Comparison of ENCODE assay signal across 8 cellular contexts in the genomic region with DNA sequence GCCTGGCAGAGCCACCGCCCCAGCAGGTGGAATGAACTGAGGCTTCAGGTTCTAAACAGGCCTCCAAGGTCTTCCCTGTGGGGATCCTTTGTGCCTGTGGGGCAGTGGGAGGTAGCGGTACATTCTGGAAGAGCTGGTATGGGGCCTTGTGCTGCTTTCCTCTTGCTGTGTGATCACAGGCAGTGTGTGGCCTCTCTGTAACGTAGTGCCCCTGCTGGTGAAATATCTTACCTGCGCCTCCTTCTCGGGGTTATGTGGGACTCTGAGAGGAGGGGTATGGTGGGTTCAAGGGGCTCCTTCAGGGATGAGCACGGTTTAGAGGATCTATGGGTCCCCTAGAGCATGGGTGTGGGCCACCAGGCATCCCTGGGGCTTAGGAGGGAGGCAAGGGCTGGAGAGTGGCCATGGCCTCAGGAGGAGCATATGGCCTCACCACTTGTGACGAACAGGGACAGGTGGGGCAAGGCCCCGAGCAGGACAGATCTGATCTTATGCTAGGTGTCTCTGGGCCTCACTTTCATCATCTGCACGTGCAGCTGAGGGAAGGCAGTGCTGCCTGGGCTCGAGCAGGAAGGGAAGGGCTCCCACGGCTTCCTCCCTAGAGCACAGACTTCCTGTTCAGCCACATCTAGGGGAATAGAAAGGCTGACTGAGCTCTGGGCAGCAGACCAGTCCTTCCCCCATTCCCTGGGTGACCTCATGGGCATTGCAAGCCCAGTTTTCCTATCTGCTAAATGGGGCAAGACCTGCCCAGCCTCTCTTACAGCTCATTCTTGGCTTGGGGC. TPM values are rescaled to one million over a fixed set of nuclear protein-coding genes. Genes with fewer than 3 reads are reported as not detected.
A peak's percentile ranks its signal among the peaks of the same experiment; 100 is the strongest.
DNase-seq lines count a peak whose midpoint lies in the region; ATAC-seq, FAIRE-seq and TF ChIP-seq lines count a peak whose summit lies in the region.

No MANE protein-coding gene starts in this region.

- intact Hi-C loops in MCF 10A (cut with micrococcal nuclease): no loop called here
- intact Hi-C loops in kidney (cut with DNase I): no loop called here

- no peaks in the 10 kb centered on the region for H3K27me3 ChIP-seq in HAP-1 (ENCODE audit: low read depth)

- H3K36me3 Mint-ChIP-seq in T-helper 2 cell treated with Interferon-gamma antibody and Interleukin-4, amounts not matched to agents 5 μg/mL and 100 μg/mL, for 36 hours (ENCODE audit: low read depth): no peaks in the 10 kb centered on the region
- H3K36me3 Mint-ChIP-seq in MCF 10A (ENCODE audit: insufficient read depth, unreplicated experiment): no peaks in the 10 kb centered on the region
- H3K36me3 Mint-ChIP-seq in stimulated activated effector memory CD8-positive, alpha-beta T cell treated with anti-CD3 and anti-CD28 coated beads, Interleukin-12 subunit alpha, Interleukin-12 subunit beta, amount 100 ng/mL, for 72 hours: no peaks in the 10 kb centered on the region

- FAIRE-seq in kidney (lab: Jason Lieb, UNC): no peak

- peak overlapping the region; percentile 53 for H3K4me3 Mint-ChIP-seq in T-helper 2 cell treated with Interferon-gamma antibody and Interleukin-4, amounts not matched to agents 5 μg/mL and 100 μg/mL, for 36 hours
- H3K4me3 Mint-ChIP-seq in MCF 10A (ENCODE audit: unreplicated experiment): no peak overlapping the region
- H3K4me3 Mint-ChIP-seq in stimulated activated effector memory CD8-positive, alpha-beta T cell treated with anti-CD3 and anti-CD28 coated beads, Interleukin-12 subunit alpha, Interleukin-12 subunit beta, amount 100 ng/mL, for 72 hours: peak overlapping the region; percentile 75

- TF ChIP-seq CTCF in MCF 10A (IDR thresholded peaks at IDR 0.05; ENCODE audit: unreplicated experiment): peak; percentile 23
- TF ChIP-seq CTCF in kidney (IDR thresholded peaks at IDR 0.05; ENCODE audit: borderline replicate concordance, extremely low read depth, insufficient read depth): peak; percentile 11

- H3K4me1 ChIP-seq in HAP-1 (peaks cover 12% of the 10 kb centered on the region; the same call in 1 of the 2 replicates), kidney (ENCODE audit: control insufficient read depth in 1 of 2, insufficient read depth in 1 of 2, low read depth in 1 of 2, low read length in 2 of 2) (peaks cover 9 to 55% of the 10 kb centered on the region in 2 donors)

- H3K4me3 ChIP-seq in HAP-1 (no peak overlapping the region), kidney (ENCODE audit: low read length in 2 of 2) (no peak overlapping the region)

- in situ Hi-C loops in HAP-1 (cut with MboI; ENCODE audit: low sequenced_read_pairs): loop anchor here (5.0 kb wide), 1 partner anchor 202 kb away; no protein-coding TSS in a partner anchor

- peak overlapping the region; percentile 78 for H3K27ac Mint-ChIP-seq in T-helper 2 cell treated with Interferon-gamma antibody and Interleukin-4, amounts not matched to agents 5 μg/mL and 100 μg/mL, for 36 hours
- no peak overlapping the region for H3K27ac Mint-ChIP-seq in MCF 10A (ENCODE audit: low read depth, unreplicated experiment)
- peak overlapping the region; percentile 80 for H3K27ac Mint-ChIP-seq in stimulated activated effector memory CD8-positive, alpha-beta T cell treated with anti-CD3 and anti-CD28 coated beads, Interleukin-12 subunit alpha, Interleukin-12 subunit beta, amount 100 ng/mL, for 72 hours

- H3K36me3 ChIP-seq in HAP-1 (replicated peaks) (no peaks in the 10 kb centered on the region), kidney (ENCODE audit: control insufficient read depth in 1 of 2, insufficient read depth in 2 of 2, low read length in 2 of 2) (no peaks in the 10 kb centered on the region)

- BruUV-seq in MCF 10A (replicated peaks; lab: Mats Ljungman, UMichigan): no TSS peak

- peak overlapping the region; percentile 51 to 65 for H3K27ac ChIP-seq in kidney (ENCODE audit: low read depth in 2 of 2, low read length in 2 of 2)

- ATAC-seq in stimulated activated effector memory CD8-positive, alpha-beta T cell treated with anti-CD3 and anti-CD28 coated beads, Interleukin-12 subunit alpha, Interleukin-12 subunit beta, amount 100 ng/mL, for 72 hours: peak; percentile 33
- ATAC-seq in HG03521 (IDR thresholded peaks at IDR 0.05; ENCODE audit: unreplicated experiment): no peak

- H3K9me3 Mint-ChIP-seq in T-helper 2 cell treated with Interferon-gamma antibody and Interleukin-4, amounts not matched to agents 5 μg/mL and 100 μg/mL, for 36 hours: no peaks in the 10 kb centered on the region
- H3K9me3 Mint-ChIP-seq in MCF 10A (ENCODE audit: unreplicated experiment): no peaks in the 10 kb centered on the region
- H3K9me3 Mint-ChIP-seq in stimulated activated effector memory CD8-positive, alpha-beta T cell treated with anti-CD3 and anti-CD28 coated beads, Interleukin-12 subunit alpha, Interleukin-12 subunit beta, amount 100 ng/mL, for 72 hours: no peaks in the 10 kb centered on the region

- CTCF ChIA-PET in MCF 10A (lab: Yijun Ruan, JAX): interaction anchor here (0.7 to 1.6 kb wide), 3 partner anchors 26 to 369 kb away, joined by 4 to 6 read pairs (median 5); no protein-coding TSS in a partner anchor

- H3K9me3 ChIP-seq in HAP-1: no peaks in the 10 kb centered on the region
- H3K9me3 ChIP-seq in kidney (ENCODE audit: control insufficient read depth in 1 of 2, low read length in 2 of 2): no peaks in the 10 kb centered on the region

- H3K4me1 Mint-ChIP-seq in T-helper 2 cell treated with Interferon-gamma antibody and Interleukin-4, amounts not matched to agents 5 μg/mL and 100 μg/mL, for 36 hours (ENCODE audit: low read depth): peaks cover 26% of the 10 kb centered on the region
- peaks cover 40% of the 10 kb centered on the region for H3K4me1 Mint-ChIP-seq in MCF 10A (ENCODE audit: insufficient read depth, unreplicated experiment)
- peaks cover 32% of the 10 kb centered on the region for H3K4me1 Mint-ChIP-seq in stimulated activated effector memory CD8-positive, alpha-beta T cell treated with anti-CD3 and anti-CD28 coated beads, Interleukin-12 subunit alpha, Interleukin-12 subunit beta, amount 100 ng/mL, for 72 hours

- no peak overlapping the region for H3K9ac ChIP-seq in kidney (ENCODE audit: low read length in 2 of 2)

- DNase-seq in A172 (ENCODE audit: low spot score) (peak; percentile 15), HAP-1 (ENCODE audit: low spot score in 2 of 2) (peak; percentile 11 to 58), MCF 10A (ENCODE audit: unreplicated experiment) (peak; percentile 44), kidney (no peak), NCI-H1417 treated with DMSO at 0.1 percent for 48 hours (lab: John Stamatoyannopoulos, UW) (no peak)
- DNase-seq in T-helper 2 cell treated with Interferon-gamma antibody and Interleukin-4, amounts not matched to agents 5 μg/mL and 100 μg/mL, for 36 hours (ENCODE audit: low spot score): peak; percentile 23
- peak in 1 of 2 donors; percentile 66 for DNase-seq in stimulated activated effector memory CD8-positive, alpha-beta T cell treated with anti-CD3 and anti-CD28 coated beads, Interleukin-12 subunit alpha, Interleukin-12 subunit beta, amount 100 ng/mL, for 72 hours (ENCODE audit: low spot score in 2 of 2)

- peaks cover 32% of the 10 kb centered on the region for H3K27me3 Mint-ChIP-seq in T-helper 2 cell treated with Interferon-gamma antibody and Interleukin-4, amounts not matched to agents 5 μg/mL and 100 μg/mL, for 36 hours (ENCODE audit: low read depth)
- H3K27me3 Mint-ChIP-seq in MCF 10A (ENCODE audit: insufficient read depth, unreplicated experiment): no peaks in the 10 kb centered on the region

- POLR2A ChIA-PET in MCF 10A (lab: Yijun Ruan, JAX): interaction anchor here (0.6 to 1.2 kb wide), 4 partner anchors 21 to 283 kb away, joined by 3 read pairs; no protein-coding TSS in a partner anchor

RNA-seq across cellular contexts. Expression of a gene that starts 1.9 kb away (rescaled TPM):
- total RNA-seq in A172 (2014; rRNA removed; shearing (Covaris generic)): 5.4 and 5.6 TPM in 2 replicates
- 93.6 and 95.5 TPM in 2 replicates for total RNA-seq in MCF 10A (2022)
- total RNA-seq in kidney: 78.9 TPM
- 43.0 TPM for polyA plus RNA-seq in kidney (ENCODE audit: insufficient read depth, low read depth, low replicate concordance)

RNA-seq across cellular contexts. Expression of a gene that starts 5.8 kb away (rescaled TPM):
- 0.12 TPM in 1 of 2 replicates, not detected in the other for total RNA-seq in A172 (2014; rRNA removed; shearing (Covaris generic))
- 0.26 and 1.0 TPM in 2 replicates for total RNA-seq in MCF 10A (2022)
- total RNA-seq in kidney: 0.79 TPM
- 1.3 TPM for polyA plus RNA-seq in kidney (ENCODE audit: insufficient read depth, low read depth, low replicate concordance)

RNA-seq across cellular contexts. Expression of a gene that starts 22.3 kb away (rescaled TPM):
- not detected in 2 replicates for total RNA-seq in A172 (2014; rRNA removed; shearing (Covaris generic))
- total RNA-seq in MCF 10A (2022): not detected in 2 replicates
- 0.35 TPM for total RNA-seq in kidney
- 0.19 TPM for polyA plus RNA-seq in kidney (ENCODE audit: insufficient read depth, low read depth, low replicate concordance)

Comparison
In these comparisons a context has a peak if more than half of its experiments do, and no peak if none do; other contexts are left out.
1. DNase-seq: peak in A172 (single experiment), HAP-1 (2 of 2), T-helper 2 cell treated with Interferon-gamma antibody and Interleukin-4, amounts not matched to agents 5 μg/mL and 100 μg/mL, for 36 hours (single experiment) and MCF 10A (single experiment); none in kidney (single experiment) and NCI-H1417 treated with DMSO at 0.1 percent for 48 hours (single experiment).
2. RNA of a gene that starts 1.9 kb away (total RNA-seq): 93.6 to 95.5 TPM in MCF 10A and 78.9 TPM in kidney (single experiment); 5.4 to 5.6 TPM in A172; every median in the first group is over 10 times any median in the second.